Comparison of ENCODE assay signal across 1 cellular context in genomic region chr11:58070585-58070984, GRCh38.
A peak's percentile ranks its signal among the peaks of the same experiment; 100 is the strongest.
TF ChIP-seq lines count a peak whose summit lies in the region.

No MANE protein-coding gene starts in this region.

TF ChIP-seq in HepG2, 621 proteins besides CTCF, POLR2A, EP300 and RAD21:
- TF ChIP-seq GABPA (IDR thresholded peaks at IDR 0.05; ENCODE audit: low read depth, low read length) (no peak), GABPA (CRISPR knock-in tag; IDR thresholded peaks at IDR 0.05; ENCODE audit: low read depth) (no peak), ZNF138 (CRISPR knock-in tag; IDR thresholded peaks at IDR 0.05; ENCODE audit: low read depth) (no peak), REL (CRISPR knock-in tag; conservative IDR thresholded peaks at IDR 0.05) (no peak), STAG1 (CRISPR knock-in tag; IDR thresholded peaks at IDR 0.05) (peak; percentile 25; the same call in 1 of the 2 replicates), ZNF331 (CRISPR knock-in tag; IDR thresholded peaks at IDR 0.05) (0 out of 2 replicates have a peak, but pooled peaks have one; percentile 15), ZNF644 (CRISPR knock-in tag; IDR thresholded peaks at IDR 0.05; ENCODE audit: low read depth) (peak; percentile 82; the same call in 1 of the 2 replicates), SMARCC2 (IDR thresholded peaks at IDR 0.05) (no peak), FOSL2 (CRISPR knock-in tag; IDR thresholded peaks at IDR 0.05) (peak; percentile 67), MIER2 (CRISPR knock-in tag; IDR thresholded peaks at IDR 0.05) (0 out of 2 replicates have a peak, but pooled peaks have one; percentile 13), ATF4 (CRISPR knock-in tag; IDR thresholded peaks at IDR 0.05) (no peak), ZNF572 (CRISPR knock-in tag; IDR thresholded peaks at IDR 0.05) (no peak)
